In genomic region chr6:169215201-169215661, GRCh38 we compare ENCODE assay signal across 1 cellular context.
TF ChIP-seq lines count a peak whose summit lies in the region.

No MANE protein-coding gene starts in this region.

TF ChIP-seq in SK-N-SH, 30 proteins besides CTCF, POLR2A, EP300 and RAD21 (continued from another document):
- no peak for TF ChIP-seq ZBTB33 (IDR thresholded peaks at IDR 0.05; ENCODE audit: borderline replicate concordance, low read depth)
- no peak for TF ChIP-seq ELF1 (IDR thresholded peaks at IDR 0.05)
